8 cellular contexts compared by ENCODE assay signal in the genomic region with DNA sequence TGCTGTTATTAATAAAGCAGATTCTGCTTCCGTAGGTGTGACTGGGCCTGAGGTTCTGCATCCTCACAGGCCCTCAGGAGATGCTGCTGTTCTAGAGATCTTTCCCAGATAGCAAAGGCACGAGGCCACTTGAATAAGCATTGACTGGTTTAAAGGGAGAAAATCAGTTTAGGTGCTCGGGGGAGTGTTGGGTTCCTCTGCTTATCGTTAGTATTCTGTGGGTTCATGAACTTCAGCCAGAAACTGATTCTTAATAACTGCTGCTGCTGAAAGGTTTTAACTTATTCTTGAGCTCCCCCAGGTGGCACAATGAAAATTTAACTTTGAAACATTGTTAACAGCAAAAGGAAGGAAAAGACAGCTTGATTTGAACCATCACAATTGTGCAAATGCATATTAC. TPM values are rescaled to one million over a fixed set of nuclear protein-coding genes. Genes with fewer than 3 reads are reported as not detected.
A peak's percentile ranks its signal among the peaks of the same experiment; 100 is the strongest.
DNase-seq lines count a peak whose midpoint lies in the region; ATAC-seq and TF ChIP-seq lines count a peak whose summit lies in the region.

No MANE protein-coding gene starts in this region.

- H3K4me3 ChIP-seq in brain microvascular endothelial cell (ENCODE audit: low read depth, low read length) (no peak overlapping the region), neural progenitor cell (no peak overlapping the region)

- in situ Hi-C loops in brain microvascular endothelial cell (cut with HindIII; ENCODE audit: low pct_ligation_motif_present, low sequenced_read_pairs) = no loop called here

- H3K27ac ChIP-seq in brain microvascular endothelial cell (no peak overlapping the region), neural progenitor cell (no peak overlapping the region)

- H3F3A ChIP-seq in neural progenitor cell (ENCODE audit: low read depth) = no peaks in the 10 kb centered on the region

- no peaks in the 10 kb centered on the region for H3K9me3 Mint-ChIP-seq in neural progenitor cell

- H3K36me3 ChIP-seq in brain microvascular endothelial cell (replicated peaks) = no peaks in the 10 kb centered on the region
- H3K36me3 ChIP-seq in neural progenitor cell = peaks cover 6% of the 10 kb centered on the region

- no peak overlapping the region for H3K4me3 Mint-ChIP-seq in neural progenitor cell

- no peak overlapping the region for H3K4me2 ChIP-seq in neural progenitor cell

- H3K9ac ChIP-seq in neural progenitor cell = no peak overlapping the region

- peaks cover 4% of the 10 kb centered on the region for H3K27me3 Mint-ChIP-seq in neural progenitor cell (ENCODE audit: insufficient read depth, low read depth)

- H2AFZ ChIP-seq in neural progenitor cell (replicated peaks) = no peak overlapping the region

- no peaks in the 10 kb centered on the region for H3K9me3 ChIP-seq in neural progenitor cell (ENCODE audit: low read depth)

- H3K4me1 ChIP-seq in neural progenitor cell = peaks cover 5% of the 10 kb centered on the region

- no peak for ATAC-seq in HG03159 (IDR thresholded peaks at IDR 0.05; ENCODE audit: unreplicated experiment)

- no peaks in the 10 kb centered on the region for H4K20me1 ChIP-seq in neural progenitor cell (ENCODE audit: low read depth)

- DNase-seq in NOMO-1 treated with DMSO at 0.1 percent for 48 hours (lab: John Stamatoyannopoulos, UW; ENCODE audit: unreplicated experiment) (peak; percentile 42), NOMO-1 treated with dmso at 0.1 percent for 144 hours (lab: John Stamatoyannopoulos, UW; ENCODE audit: unreplicated experiment) (no peak), M059J (ENCODE audit: low read depth) (peak; percentile 30), brain microvascular endothelial cell (no peak), neural progenitor cell (ENCODE audit: low spot score) (no peak), islet precursor cell (no peak), HuH-7.5 (ENCODE audit: low spot score) (no peak)

- H3K36me3 Mint-ChIP-seq in neural progenitor cell = peaks cover 29% of the 10 kb centered on the region

- peaks cover 40% of the 10 kb centered on the region for H3K4me1 Mint-ChIP-seq in neural progenitor cell

- H3K27ac Mint-ChIP-seq in neural progenitor cell = no peak overlapping the region

- H3K79me2 ChIP-seq in neural progenitor cell (ENCODE audit: low read depth) = no peaks in the 10 kb centered on the region

- H3K27me3 ChIP-seq in brain microvascular endothelial cell (replicated peaks) = no peaks in the 10 kb centered on the region
- no peaks in the 10 kb centered on the region for H3K27me3 ChIP-seq in neural progenitor cell

- peak; percentile 35 for TF ChIP-seq CTCF in brain microvascular endothelial cell (IDR thresholded peaks at IDR 0.05; ENCODE audit: low read depth, low read length, missing control alignments)
- peak; percentile 37 for TF ChIP-seq CTCF in neural progenitor cell (IDR thresholded peaks at IDR 0.05)

RNA-seq across cellular contexts. Expression of a gene that starts 56.9 kb away (rescaled TPM):
- total RNA-seq in M059J (2014; rRNA removed; shearing (Covaris generic)) = 31.7 and 47.7 TPM in 2 replicates
- 97.2 and 161 TPM in 2 replicates for total RNA-seq in neural progenitor cell (ENCODE audit: low replicate concordance)

Comparison
In these comparisons a context has a peak if more than half of its experiments do, and no peak if none do; other contexts are left out.
1. DNase-seq: peak in NOMO-1 treated with DMSO at 0.1 percent for 48 hours (single experiment) and M059J (single experiment); none in NOMO-1 treated with dmso at 0.1 percent for 144 hours (single experiment), brain microvascular endothelial cell (single experiment), neural progenitor cell (single experiment), islet precursor cell (single experiment) and HuH-7.5 (single experiment).